9 cellular contexts compared by ENCODE assay signal in the genomic region with DNA sequence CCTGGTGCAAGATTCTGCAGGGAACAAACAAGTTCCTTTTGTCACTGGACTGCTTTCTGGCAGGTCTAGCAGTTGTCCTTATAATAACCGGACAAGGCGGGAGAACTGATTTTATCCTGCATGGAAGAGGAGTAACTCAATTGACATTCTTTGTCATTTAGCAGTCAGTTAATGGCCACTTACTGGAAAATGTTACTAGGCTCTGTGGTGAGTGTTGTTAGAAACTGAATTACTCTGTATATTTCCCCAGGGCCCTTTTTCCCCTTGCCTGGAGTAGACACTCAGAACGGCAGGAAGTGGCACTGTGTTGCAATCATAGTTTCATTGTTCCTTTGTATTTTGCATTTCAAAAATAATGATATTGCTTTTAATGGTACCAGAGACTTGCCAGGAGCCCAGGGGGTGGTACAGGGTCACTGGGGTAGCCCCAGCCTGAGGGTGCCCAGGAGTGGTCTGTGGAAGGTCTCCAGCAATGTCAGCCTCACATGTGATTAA. TPM values are rescaled to one million over a fixed set of nuclear protein-coding genes. Genes with fewer than 3 reads are reported as not detected.
DNase-seq lines count a peak whose midpoint lies in the region; ATAC-seq and TF ChIP-seq lines count a peak whose summit lies in the region.
"Had no signal": no experiment of that assay in that cellular context is flagged by ENCODE, and none has a peak within 500 bp of the region (broad histone marks: within the 10 kb centered on the region; RNA-seq: fewer than 3 reads in every experiment).

No MANE protein-coding gene starts in this region.

- TF ChIP-seq CTCF in cardiac fibroblast (IDR thresholded peaks at IDR 0.05; ENCODE audit: low read depth, low read length) (no peak), omental fat pad (IDR thresholded peaks at IDR 0.05) (no peak)

- DNase-seq in EL (peak; percentile 2), NCI-H187 (lab: John Stamatoyannopoulos, UW) (peak; percentile 53 to 73), cardiac fibroblast (ENCODE audit: low read depth in 2 of 2) (peak; percentile 72 to 75), omental fat pad (ENCODE audit: low spot score) (no peak), erythroblast (lab: John Stamatoyannopoulos, UW) (no peak), KG1 (lab: John Stamatoyannopoulos, UW) (no peak)
- DNase-seq in activated CD8-positive, alpha-beta memory T cell treated with anti-CD3 and anti-CD28 coated beads, Interleukin-2, amount 50 U/mL, for 48 hours, result no peak
- DNase-seq: stimulated activated CD8-positive, alpha-beta memory T cell treated with anti-CD3 and anti-CD28 coated beads, Interleukin-4, amount 100 ng/mL, for 48 hours had no signal

- no peak overlapping the region for H3K4me3 ChIP-seq in cardiac fibroblast (replicated peaks in 1 of 2; ENCODE audit: low read depth in 2 of 2, low read length in 2 of 2)

- no peak for TF ChIP-seq POLR2A in erythroblast (IDR thresholded peaks at IDR 0.05; ENCODE audit: low read length)

- ATAC-seq in omental fat pad (ENCODE audit: low FRiP score) (peak; percentile 63), GM21723 (IDR thresholded peaks at IDR 0.05; ENCODE audit: unreplicated experiment) (no peak)

RNA-seq across cellular contexts. Expression of gene ITGA9, which starts 41.1 kb away (rescaled TPM):
- total RNA-seq in omental fat pad, result 10 to 100 TPM in 3 of 4 donors, 1 to 10 TPM in 1; 7.1 to 35.6 (median 20.8) TPM

Comparison
In these comparisons a context has a peak if more than half of its experiments do, and no peak if none do; other contexts are left out.
1. DNase-seq: peak in EL (single experiment), NCI-H187 (2 of 2) and cardiac fibroblast (2 of 2); none in omental fat pad (single experiment), activated CD8-positive, alpha-beta memory T cell treated with anti-CD3 and anti-CD28 coated beads, Interleukin-2, amount 50 U/mL, for 48 hours (single experiment), erythroblast (0 of 2) and KG1 (single experiment).